In genomic region chr10:77147871-77148270, GRCh38 we compare ENCODE assay signal across 20 cellular contexts.
DNase-seq lines count a peak whose midpoint lies in the region; ATAC-seq and TF ChIP-seq lines count a peak whose summit lies in the region.
"Had no signal": no experiment of that assay in that cellular context is flagged by ENCODE, and none has a peak within 500 bp of the region (broad histone marks: within the 10 kb centered on the region; RNA-seq: fewer than 3 reads in every experiment).

No MANE protein-coding gene starts in this region.

- H3K9me3 ChIP-seq in WERI-Rb-1 (ENCODE audit: severe bottlenecking), result no peaks in the 10 kb centered on the region
- H3K9me3 ChIP-seq in neural progenitor cell (ENCODE audit: low read depth), result no peaks in the 10 kb centered on the region
- H3K9me3 ChIP-seq in gastrocnemius medialis, result no peaks in the 10 kb centered on the region
- no peaks in the 10 kb centered on the region for H3K9me3 ChIP-seq in tibial artery
- H3K9me3 ChIP-seq: BLaER1, Caco-2 had no signal

- no peaks in the 10 kb centered on the region for H3K9me3 Mint-ChIP-seq in neural progenitor cell
- H3K9me3 Mint-ChIP-seq: CD8-positive, alpha-beta T cell; GM23338; H9 had no signal

- intact Hi-C loops in gastrocnemius medialis (cut with DNase I; ENCODE audit: low total_unique reads) (loop anchor here (5.0 kb wide), 1 partner anchor 1139 kb away; no protein-coding TSS in a partner anchor), tibial artery (cut with DNase I; ENCODE audit: low total_unique reads) (no loop called here)

- H2AFZ ChIP-seq in neural progenitor cell (replicated peaks), result no peak overlapping the region
- H2AFZ ChIP-seq: GM23338 had no signal

- peaks cover 5% of the 10 kb centered on the region for H3K27me3 Mint-ChIP-seq in neural progenitor cell (ENCODE audit: insufficient read depth, low read depth)
- H3K27me3 Mint-ChIP-seq: CD4-positive, CD25-positive, alpha-beta regulatory T cell had no signal

- H3K27ac Mint-ChIP-seq in neural progenitor cell, result no peak overlapping the region
- H3K27ac Mint-ChIP-seq: B cell; CD4-positive, CD25-positive, alpha-beta regulatory T cell; CD8-positive, alpha-beta T cell; GM23338; H9 had no signal

- H3K36me3 Mint-ChIP-seq in neural progenitor cell, result no peaks in the 10 kb centered on the region
- H3K36me3 Mint-ChIP-seq: CD4-positive, CD25-positive, alpha-beta regulatory T cell; CD8-positive, alpha-beta T cell had no signal

- H3F3A ChIP-seq in neural progenitor cell (ENCODE audit: low read depth), result peaks cover 14% of the 10 kb centered on the region

- ATAC-seq in gastrocnemius medialis (peak; percentile 56 to 60), HG03469 (IDR thresholded peaks at IDR 0.05; ENCODE audit: unreplicated experiment) (no peak), GM18909 (IDR thresholded peaks at IDR 0.05; ENCODE audit: poor library complexity, unreplicated experiment) (no peak)
- ATAC-seq: CD8-positive, alpha-beta T cell; GM12878; GM23338; HCT116 had no signal

- H3K27ac ChIP-seq in WERI-Rb-1, result peak overlapping the region; percentile 30
- no peak overlapping the region for H3K27ac ChIP-seq in neural progenitor cell
- H3K27ac ChIP-seq in gastrocnemius medialis, result peak overlapping the region in 3 of 4 donors; percentile 51 to 72 (median 60)
- H3K27ac ChIP-seq in tibial artery, result peak overlapping the region; percentile 59 to 75
- H3K27ac ChIP-seq: 22Rv1, BLaER1, C4-2B had no signal

- no peaks in the 10 kb centered on the region for H3K79me2 ChIP-seq in neural progenitor cell (ENCODE audit: low read depth)

- H3K9ac ChIP-seq in neural progenitor cell, result no peak overlapping the region
- H3K9ac ChIP-seq: BLaER1 had no signal

- in situ Hi-C loops in gastrocnemius medialis (cut with MboI; ENCODE audit: low sequenced_read_pairs in 4 of 4), result no loop called here

- no peaks in the 10 kb centered on the region for H3K27me3 ChIP-seq in WERI-Rb-1 (ENCODE audit: insufficient read depth, low read depth, severe bottlenecking)
- no peaks in the 10 kb centered on the region for H3K27me3 ChIP-seq in neural progenitor cell
- H3K27me3 ChIP-seq in gastrocnemius medialis, result no peaks in the 10 kb centered on the region
- no peaks in the 10 kb centered on the region for H3K27me3 ChIP-seq in tibial artery
- H3K27me3 ChIP-seq: BLaER1 had no signal

- H4K20me1 ChIP-seq in neural progenitor cell (ENCODE audit: low read depth), result no peaks in the 10 kb centered on the region
- H4K20me1 ChIP-seq: BLaER1 had no signal

- TF ChIP-seq CTCF in WERI-Rb-1 (IDR thresholded peaks at IDR 0.05; ENCODE audit: low read depth, low read length) (no peak), neural progenitor cell (IDR thresholded peaks at IDR 0.05) (no peak), gastrocnemius medialis (IDR thresholded peaks at IDR 0.05 in 4 of 5, conservative IDR thresholded peaks at IDR 0.05 in 1 of 5) (no peak), tibial artery (IDR thresholded peaks at IDR 0.05) (no peak), GM10266 (IDR thresholded peaks at IDR 0.05; ENCODE audit: control insufficient read depth, insufficient read depth, low read depth, missing control alignments) (no peak)

- H3K4me2 ChIP-seq in neural progenitor cell, result peak overlapping the region; percentile 52
- H3K4me2 ChIP-seq: BLaER1, GM23338 had no signal

- H3K4me1 Mint-ChIP-seq in neural progenitor cell, result peaks cover 14% of the 10 kb centered on the region
- H3K4me1 Mint-ChIP-seq: B cell; CD4-positive, CD25-positive, alpha-beta regulatory T cell had no signal

- H3K4me1 ChIP-seq in neural progenitor cell, result peaks cover 14% of the 10 kb centered on the region
- peaks cover 11 to 14% of the 10 kb centered on the region in 2 donors for H3K4me1 ChIP-seq in gastrocnemius medialis
- H3K4me1 ChIP-seq in tibial artery, result peaks cover 0 to 53% (median 19%) of the 10 kb centered on the region in 4 donors
- H3K4me1 ChIP-seq: BLaER1, Caco-2 had no signal

- H3K36me3 ChIP-seq in WERI-Rb-1 (no peaks in the 10 kb centered on the region), neural progenitor cell (no peaks in the 10 kb centered on the region), gastrocnemius medialis (no peaks in the 10 kb centered on the region), tibial artery (no peaks in the 10 kb centered on the region)
- H3K36me3 ChIP-seq: BLaER1 had no signal

- H3K4me3 Mint-ChIP-seq in neural progenitor cell, result no peak overlapping the region
- H3K4me3 Mint-ChIP-seq: B cell; CD4-positive, CD25-positive, alpha-beta regulatory T cell; CD8-positive, alpha-beta T cell; GM23338; H9 had no signal

- TF ChIP-seq POLR2A in gastrocnemius medialis (IDR thresholded peaks at IDR 0.05), result no peak

- H3K4me3 ChIP-seq in WERI-Rb-1 (ENCODE audit: low read depth, low read length) (no peak overlapping the region), neural progenitor cell (no peak overlapping the region), gastrocnemius medialis (no peak overlapping the region), tibial artery (no peak overlapping the region)
- H3K4me3 ChIP-seq: BLaER1, GM12878, GM23338 had no signal

- DNase-seq in WERI-Rb-1, result no peak
- no peak for DNase-seq in neural progenitor cell (ENCODE audit: low spot score)
- DNase-seq in gastrocnemius medialis, result no peak
- no peak for DNase-seq in tibial artery
- no peak for DNase-seq in GM10266 (ENCODE audit: extremely low spot score)
- DNase-seq: Caco-2; CD4-positive, CD25-positive, alpha-beta regulatory T cell; CD8-positive, alpha-beta T cell; DMS153; DND-41; H9 had no signal

Comparison
In these comparisons a context has a peak if more than half of its experiments do, and no peak if none do; other contexts are left out.
1. ATAC-seq: peak in gastrocnemius medialis (2 of 2); none in HG03469 (single experiment) and GM18909 (single experiment).